ENCODE assay signal across 12 cellular contexts in genomic region chr20:58647814-58648501, GRCh38. TPM values are rescaled to one million over a fixed set of nuclear protein-coding genes. Genes with fewer than 3 reads are reported as not detected.
DNase-seq lines count a peak whose midpoint lies in the region; ATAC-seq and TF ChIP-seq lines count a peak whose summit lies in the region.
"Had no signal": no experiment of that assay in that cellular context is flagged by ENCODE, and none has a peak within 500 bp of the region (broad histone marks: within the 10 kb centered on the region; RNA-seq: fewer than 3 reads in every experiment).

No MANE protein-coding gene starts in this region.

- ATAC-seq in activated CD8-positive, alpha-beta memory T cell treated with anti-CD3 and anti-CD28 coated beads, Interleukin-2, amount 10 ng/mL, durations not matched to agents 7 days and 5 days: no peak
- no peak for ATAC-seq in HG02798 (IDR thresholded peaks at IDR 0.05; ENCODE audit: poor library complexity, unreplicated experiment)
- no peak for ATAC-seq in T-cell (replicated peaks in 1 of 4)
- ATAC-seq: stimulated activated naive B cell treated with anti-CD40 and anti-IgM and Interleukin-4, amounts not matched to agents 10 μg/mL and 1 μg/mL and 100 μg/mL, for 72 hours had no signal

- H3K36me3 ChIP-seq in muscle layer of colon (ENCODE audit: insufficient read depth, low read length) (no peaks in the 10 kb centered on the region), Caco-2 (ENCODE audit: control insufficient read depth, insufficient read depth, low read length) (no peaks in the 10 kb centered on the region)

- H3K9ac ChIP-seq in muscle layer of colon (ENCODE audit: low read length): no peak overlapping the region

- no peak overlapping the region for H3K4me3 Mint-ChIP-seq in activated CD8-positive, alpha-beta memory T cell treated with anti-CD3 and anti-CD28 coated beads, Interleukin-2, amount 10 ng/mL, durations not matched to agents 7 days and 5 days
- no peak overlapping the region for H3K4me3 Mint-ChIP-seq in Caco-2 (ENCODE audit: unreplicated experiment)
- no peak overlapping the region for H3K4me3 Mint-ChIP-seq in T-cell

- peak; percentile 29 for DNase-seq in activated CD8-positive, alpha-beta memory T cell treated with anti-CD3 and anti-CD28 coated beads, Interleukin-2, amount 50 U/mL, for 48 hours
- DNase-seq in activated CD8-positive, alpha-beta memory T cell treated with anti-CD3 and anti-CD28 coated beads, Interleukin-2, amount 10 ng/mL, durations not matched to agents 7 days and 5 days: no peak
- peak; percentile 75 to 81 for DNase-seq in cardiac fibroblast (ENCODE audit: low read depth in 2 of 2)
- peak; percentile 36 for DNase-seq in ureter (ENCODE audit: low spot score)
- no peak for DNase-seq in Caco-2
- DNase-seq in T-cell: no peak
- DNase-seq: 8988T; NCI-H146; stimulated activated CD4-positive, alpha-beta T cell treated with anti-CD3 and anti-CD28 coated beads, Interleukin-1b, Interleukin-23, amount 100 ng/mL, for 48 hours; stimulated activated naive B cell treated with anti-CD40 and anti-IgM and Interleukin-4, amounts not matched to agents 10 μg/mL and 1 μg/mL and 100 μg/mL, for 72 hours had no signal

- H3K27ac ChIP-seq in muscle layer of colon (ENCODE audit: low read depth, low read length): peak overlapping the region; percentile 77

- CTCF ChIA-PET in activated CD8-positive, alpha-beta memory T cell treated with anti-CD3 and anti-CD28 coated beads, Interleukin-2, amount 10 ng/mL, durations not matched to agents 7 days and 5 days (lab: Charles Lee): interaction anchor here (0.6 to 3.9 kb wide), 12 partner anchors 8 to 414 kb away, joined by 3 to 32 read pairs (median 4); partner anchors contain the start of gene GNAS
- CTCF ChIA-PET in Caco-2 (lab: Charles Lee): interaction anchor here (1.1 kb wide), 1 partner anchor 222 kb away, joined by 5 read pairs; no protein-coding TSS in a partner anchor
- CTCF ChIA-PET in T-cell (lab: Charles Lee): interaction anchor here (0.6 to 1.9 kb wide), 10 partner anchors 9 to 1308 kb away, joined by 3 to 6 read pairs (median 4); no protein-coding TSS in a partner anchor

- H3K27ac Mint-ChIP-seq in activated CD8-positive, alpha-beta memory T cell treated with anti-CD3 and anti-CD28 coated beads, Interleukin-2, amount 10 ng/mL, durations not matched to agents 7 days and 5 days: no peak overlapping the region
- H3K27ac Mint-ChIP-seq in Caco-2 (ENCODE audit: unreplicated experiment) (no peak overlapping the region), T-cell (no peak overlapping the region)
- H3K27ac Mint-ChIP-seq: stimulated activated naive B cell treated with anti-CD40 and anti-IgM and Interleukin-4, amounts not matched to agents 10 μg/mL and 1 μg/mL and 100 μg/mL, for 72 hours had no signal

- H3K27me3 Mint-ChIP-seq in activated CD8-positive, alpha-beta memory T cell treated with anti-CD3 and anti-CD28 coated beads, Interleukin-2, amount 10 ng/mL, durations not matched to agents 7 days and 5 days: no peaks in the 10 kb centered on the region
- H3K27me3 Mint-ChIP-seq in Caco-2 (ENCODE audit: insufficient read depth, unreplicated experiment): peaks cover 3% of the 10 kb centered on the region
- peaks cover 0 to 1% of the 10 kb centered on the region in 2 donors for H3K27me3 Mint-ChIP-seq in T-cell

- no peaks in the 10 kb centered on the region for H3K9me3 Mint-ChIP-seq in activated CD8-positive, alpha-beta memory T cell treated with anti-CD3 and anti-CD28 coated beads, Interleukin-2, amount 10 ng/mL, durations not matched to agents 7 days and 5 days (ENCODE audit: low read depth)
- H3K9me3 Mint-ChIP-seq in Caco-2 (ENCODE audit: unreplicated experiment) (no peaks in the 10 kb centered on the region), T-cell (no peaks in the 10 kb centered on the region)
- H3K9me3 Mint-ChIP-seq: stimulated activated naive B cell treated with anti-CD40 and anti-IgM and Interleukin-4, amounts not matched to agents 10 μg/mL and 1 μg/mL and 100 μg/mL, for 72 hours had no signal

- TF ChIP-seq CTCF in cardiac fibroblast (IDR thresholded peaks at IDR 0.05; ENCODE audit: low read depth, low read length) (no peak), Caco-2 (IDR thresholded peaks at IDR 0.05; ENCODE audit: insufficient read depth in 1 of 2, low read depth in 1 of 2, low read length in 1 of 2, severe bottlenecking in 1 of 2, unreplicated experiment in 1 of 2) (no peak)

- POLR2A ChIA-PET in Caco-2 (lab: Charles Lee) (no interaction called here), T-cell (lab: Charles Lee) (interaction anchor here in 1 of 2 donors (0.5 to 0.6 kb wide), 3 partner anchors 338 to 1291 kb away, joined by 3 to 5 read pairs (median 3); no protein-coding TSS in a partner anchor)

- H3K36me3 Mint-ChIP-seq in activated CD8-positive, alpha-beta memory T cell treated with anti-CD3 and anti-CD28 coated beads, Interleukin-2, amount 10 ng/mL, durations not matched to agents 7 days and 5 days: peaks cover 11% of the 10 kb centered on the region
- peaks cover 17% of the 10 kb centered on the region for H3K36me3 Mint-ChIP-seq in Caco-2 (ENCODE audit: insufficient read depth, unreplicated experiment)
- no peaks in the 10 kb centered on the region for H3K36me3 Mint-ChIP-seq in T-cell

- H3K27me3 ChIP-seq in muscle layer of colon (ENCODE audit: control insufficient read depth in 1 of 2, insufficient read depth in 2 of 2, low read length in 2 of 2) (no peaks in the 10 kb centered on the region), Caco-2 (replicated peaks; ENCODE audit: control insufficient read depth, insufficient read depth, low read length) (no peaks in the 10 kb centered on the region)

- intact Hi-C loops in Caco-2 (cut with micrococcal nuclease; ENCODE audit: unreplicated experiment): no loop called here

- H3K9me3 ChIP-seq in muscle layer of colon (ENCODE audit: low read length) (no peaks in the 10 kb centered on the region), Caco-2 (no peaks in the 10 kb centered on the region)

- BruUV-seq in Caco-2 (replicated peaks; lab: Mats Ljungman, UMichigan): no TSS peak

- H3K4me3 ChIP-seq in cardiac fibroblast (replicated peaks in 1 of 2; ENCODE audit: low read depth in 2 of 2, low read length in 2 of 2) (no peak overlapping the region), muscle layer of colon (ENCODE audit: low read depth in 1 of 2, low read length in 2 of 2) (no peak overlapping the region), Caco-2 (ENCODE audit: low read depth, low read length) (no peak overlapping the region)

- H3K4me1 ChIP-seq in muscle layer of colon (ENCODE audit: insufficient read depth, low read length): peaks cover 30% of the 10 kb centered on the region
- H3K4me1 ChIP-seq in Caco-2: peaks cover 18% of the 10 kb centered on the region

- peaks cover 2% of the 10 kb centered on the region for H3K4me1 Mint-ChIP-seq in activated CD8-positive, alpha-beta memory T cell treated with anti-CD3 and anti-CD28 coated beads, Interleukin-2, amount 10 ng/mL, durations not matched to agents 7 days and 5 days
- H3K4me1 Mint-ChIP-seq in Caco-2 (ENCODE audit: low read depth, unreplicated experiment) (peaks cover 12% of the 10 kb centered on the region), T-cell (peaks cover 4 to 22% (median 7%) of the 10 kb centered on the region in 3 donors)

RNA-seq across cellular contexts. Expression of gene STX16, which starts 3.1 kb away (rescaled TPM):
- 100 to 1,000 TPM; 120 to 165 TPM for total RNA-seq in activated CD8-positive, alpha-beta memory T cell treated with anti-CD3 and anti-CD28 coated beads, Interleukin-2, amount 10 ng/mL, durations not matched to agents 7 days and 5 days
- 84.4 TPM for total RNA-seq in ureter
- total RNA-seq in Caco-2 (2022): 82.2 and 97.0 TPM in 2 replicates
- 100 to 1,000 TPM; 154 to 213 (median 178) TPM for total RNA-seq in T-cell

RNA-seq across cellular contexts. Expression of gene NPEPL1, which starts 44.6 kb away (rescaled TPM):
- total RNA-seq in activated CD8-positive, alpha-beta memory T cell treated with anti-CD3 and anti-CD28 coated beads, Interleukin-2, amount 10 ng/mL, durations not matched to agents 7 days and 5 days: 10 to 100 TPM; 19.3 to 30.4 TPM
- total RNA-seq in ureter: 50.4 TPM
- 32.9 and 41.9 TPM in 2 replicates for total RNA-seq in Caco-2 (2022)
- 10 to 100 TPM; 49.6 to 79.0 (median 69.3) TPM for total RNA-seq in T-cell

Comparison
In these comparisons a context has a peak if more than half of its experiments do, and no peak if none do; other contexts are left out.
1. DNase-seq: peak in activated CD8-positive, alpha-beta memory T cell treated with anti-CD3 and anti-CD28 coated beads, Interleukin-2, amount 50 U/mL, for 48 hours (single experiment), cardiac fibroblast (2 of 2) and ureter (single experiment); none in activated CD8-positive, alpha-beta memory T cell treated with anti-CD3 and anti-CD28 coated beads, Interleukin-2, amount 10 ng/mL, durations not matched to agents 7 days and 5 days (single experiment), Caco-2 (0 of 2) and T-cell (0 of 34).